Comparison of ENCODE assay signal across 24 cellular contexts in the genomic region with DNA sequence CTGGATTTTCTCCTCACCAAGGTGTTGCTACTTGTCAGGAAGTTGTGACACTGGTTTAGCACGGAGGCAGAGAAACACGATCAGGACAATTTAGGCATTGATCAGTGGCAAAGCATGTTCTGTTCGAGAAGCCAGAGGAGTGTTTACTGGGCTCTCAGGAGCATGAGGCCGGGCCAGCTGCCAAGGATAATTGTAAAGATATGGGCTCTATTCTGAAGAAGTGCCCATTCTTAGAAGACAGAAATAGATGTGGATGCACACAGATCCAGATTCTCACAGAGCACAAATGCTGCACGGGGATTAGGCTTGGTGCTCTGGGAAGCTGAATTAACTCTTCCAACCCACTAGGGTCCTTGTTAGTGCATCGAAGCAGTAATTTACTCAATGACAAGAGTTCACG. TPM values are rescaled to one million over a fixed set of nuclear protein-coding genes. Genes with fewer than 3 reads are reported as not detected.
DNase-seq lines count a peak whose midpoint lies in the region; ATAC-seq and TF ChIP-seq lines count a peak whose summit lies in the region.
"Had no signal": no experiment of that assay in that cellular context is flagged by ENCODE, and none has a peak within 500 bp of the region (broad histone marks: within the 10 kb centered on the region; RNA-seq: fewer than 3 reads in every experiment).

No MANE protein-coding gene starts in this region.

- peaks cover 5 to 10% (median 7%) of the 10 kb centered on the region in 3 donors for H3K9me3 Mint-ChIP-seq in T-cell

- H3K9me2 ChIP-seq in GM23248 (ENCODE audit: insufficient read depth) = 0 out of 2 replicates have a peak, but pooled peaks cover 5% of the 10 kb centered on the region

- H3K36me3 ChIP-seq in right lobe of liver (no peaks in the 10 kb centered on the region), GM23248 (ENCODE audit: low read depth) (no peaks in the 10 kb centered on the region)
- H3K36me3 ChIP-seq: adrenal gland, thoracic aorta had no signal

- in situ Hi-C loops in GM23248 (cut with MboI) = no loop called here

- no peaks in the 10 kb centered on the region for H3F3A ChIP-seq in GM23248 (ENCODE audit: insufficient read depth)

- H3K9me3 ChIP-seq in right lobe of liver (no peaks in the 10 kb centered on the region), GM23248 (ENCODE audit: low read depth) (no peaks in the 10 kb centered on the region)
- H3K9me3 ChIP-seq: adrenal gland, thoracic aorta had no signal

- H3K4me1 Mint-ChIP-seq in T-cell = peaks cover 0 to 7% (median 5%) of the 10 kb centered on the region in 3 donors
- H3K4me1 Mint-ChIP-seq: mesothelial cell of epicardium had no signal

- no peak overlapping the region for H3K4me3 Mint-ChIP-seq in T-cell
- H3K4me3 Mint-ChIP-seq: CD14-positive monocyte; mesothelial cell of epicardium; natural killer cell treated with Interleukin-12 subunit alpha and Interleukin-12 subunit beta and Interleukin-15 and Interleukin-18, amount 100 ng/mL, for 72 hours; stimulated activated naive B cell treated with anti-CD40 and anti-IgM and Interleukin-4, amounts not matched to agents 10 μg/mL and 1 μg/mL and 100 μg/mL, for 72 hours had no signal

- no peak overlapping the region for H3K4me2 ChIP-seq in GM23248 (ENCODE audit: unreplicated experiment)

- TF ChIP-seq CTCF in right lobe of liver (IDR thresholded peaks at IDR 0.05) = no peak

- H3K27me3 ChIP-seq in right lobe of liver (no peaks in the 10 kb centered on the region), GM23248 (replicated peaks; ENCODE audit: insufficient read depth) (no peaks in the 10 kb centered on the region)
- H3K27me3 ChIP-seq: adrenal gland had no signal

- H3K9ac ChIP-seq in GM23248 = no peak overlapping the region
- H3K9ac ChIP-seq: parathyroid adenoma had no signal

- no peak overlapping the region for H2AFZ ChIP-seq in GM23248
- H2AFZ ChIP-seq: parathyroid adenoma had no signal

- intact Hi-C loops in Right ventricle myocardium superior (cut with DNase I) = no loop called here
- intact Hi-C loops in cardiac septum (cut with DNase I) = no loop called here
- intact Hi-C loops in right lobe of liver (cut with DNase I) = no loop called here

- no peaks in the 10 kb centered on the region for H3K27me3 Mint-ChIP-seq in T-cell
- H3K27me3 Mint-ChIP-seq: stimulated activated naive B cell treated with anti-CD40 and anti-IgM and Interleukin-4, amounts not matched to agents 10 μg/mL and 1 μg/mL and 100 μg/mL, for 72 hours had no signal

- no peak for DNase-seq in Right ventricle myocardium superior
- DNase-seq in cardiac septum (ENCODE audit: low spot score) = no peak
- DNase-seq in NCI-H2227 (lab: John Stamatoyannopoulos, UW; ENCODE audit: unreplicated experiment) = peak; percentile 13
- DNase-seq in fibroblast of peridontal ligament (ENCODE audit: extremely low read depth) = peak; percentile 51
- DNase-seq in T-cell = no peak
- DNase-seq in right lobe of liver = no peak
- DNase-seq in GM23248 = no peak
- no peak for DNase-seq in hippocampal formation (lab: John Stamatoyannopoulos, UW)
- DNase-seq: ACHN; activated CD4-positive, alpha-beta T cell treated with anti-CD3 and anti-CD28 coated beads, Interleukin-2, amount 50 U/mL, for 1 hour; activated CD8-positive, alpha-beta memory T cell treated with anti-CD3 and anti-CD28 coated beads, Interleukin-2, amount 50 U/mL, for 48 hours; activated effector memory CD4-positive, alpha-beta T cell treated with Interleukin-2 at 50 U/mL for 16 hours; adrenal gland; GOT3; NCI-H748 treated with DMSO at 0.1 percent for 48 hours; SHP77 treated with DMSO at 0.1 percent for 48 hours; stimulated activated CD4-positive, alpha-beta T cell treated with anti-CD3 and anti-CD28 coated beads, Interleukin-1b, Interleukin-23, amount 100 ng/mL, for 48 hours; stimulated activated naive B cell treated with anti-CD40 and anti-IgM and Interleukin-4, amounts not matched to agents 10 μg/mL and 1 μg/mL and 100 μg/mL, for 72 hours had no signal

- H3K27ac Mint-ChIP-seq in T-cell = no peak overlapping the region
- H3K27ac Mint-ChIP-seq: mesothelial cell of epicardium; natural killer cell treated with Interleukin-12 subunit alpha and Interleukin-12 subunit beta and Interleukin-15 and Interleukin-18, amount 100 ng/mL, for 72 hours had no signal

- CTCF ChIA-PET in T-cell (lab: Charles Lee) = no interaction called here

- peaks cover 30% of the 10 kb centered on the region for H3K36me3 Mint-ChIP-seq in T-cell
- H3K36me3 Mint-ChIP-seq: mesothelial cell of epicardium; natural killer cell treated with Interleukin-12 subunit alpha and Interleukin-12 subunit beta and Interleukin-15 and Interleukin-18, amount 100 ng/mL, for 72 hours had no signal

- no peak overlapping the region for H3K4me3 ChIP-seq in right lobe of liver
- no peak overlapping the region for H3K4me3 ChIP-seq in GM23248
- H3K4me3 ChIP-seq: adrenal gland, thoracic aorta had no signal

- TF ChIP-seq POLR2A in right lobe of liver (IDR thresholded peaks at IDR 0.05) = no peak

- POLR2A ChIA-PET in T-cell (lab: Charles Lee) = no interaction called here

- WGBS in right lobe of liver (ENCODE audit: insufficient coverage, low coverage, low lambda C conversion rate, missing lambda C conversion rate) = 69% methylated on average over 5 of the region's 7 CpGs
- WGBS in GM23248 (ENCODE audit: low coverage in 1 of 2, low lambda C conversion rate in 2 of 2, missing lambda C conversion rate in 2 of 2), 2 experiments = 23 to 24% methylated on average over 7 of the region's 7 CpGs

- H4K20me1 ChIP-seq in GM23248 (ENCODE audit: insufficient read depth) = no peaks in the 10 kb centered on the region

- ATAC-seq in Right ventricle myocardium superior (ENCODE audit: poor library complexity) (peak; percentile 86), T-cell (replicated peaks in 1 of 4) (no peak), right lobe of liver (no peak)
- ATAC-seq: natural killer cell treated with Interleukin-12 subunit alpha and Interleukin-12 subunit beta and Interleukin-15 and Interleukin-18, amount 100 ng/mL, for 72 hours; stimulated activated naive B cell treated with anti-CD40 and anti-IgM and Interleukin-4, amounts not matched to agents 10 μg/mL and 1 μg/mL and 100 μg/mL, for 72 hours had no signal

- H3K27ac ChIP-seq in right lobe of liver = no peak overlapping the region
- no peak overlapping the region for H3K27ac ChIP-seq in GM23248
- H3K27ac ChIP-seq: adrenal gland, epithelial cell of prostate, parathyroid adenoma, thoracic aorta had no signal

- no peaks in the 10 kb centered on the region for H3K4me1 ChIP-seq in right lobe of liver
- H3K4me1 ChIP-seq in GM23248 (ENCODE audit: insufficient read depth) = no peaks in the 10 kb centered on the region
- H3K4me1 ChIP-seq: adrenal gland, parathyroid adenoma had no signal

- H3K79me2 ChIP-seq in GM23248 (ENCODE audit: insufficient read depth) = no peaks in the 10 kb centered on the region
- H3K79me2 ChIP-seq: parathyroid adenoma had no signal

RNA-seq across cellular contexts. Expression of a gene that starts 16.2 kb away (rescaled TPM):
- total RNA-seq in Right ventricle myocardium superior (7.6 TPM), cardiac septum (6.7 TPM), T-cell (10 to 100 TPM in 4 of 5 donors, 1 to 10 TPM in 1; 9.9 to 23.5 (median 11.5) TPM), right lobe of liver (1 to 10 TPM; 1.3 to 7.3 (median 6.4) TPM)
- 0.76 and 0.86 TPM in 2 replicates for total RNA-seq in GM23248 (2014; rRNA removed; shearing (Covaris generic))
- polyA plus RNA-seq in GM23248 (2016; fragmentation: Nextera tagmentation; extraction: Ambion mirVana) = 0.56 and 0.75 TPM in 2 replicates

Comparison
In these comparisons a context has a peak if more than half of its experiments do, and no peak if none do; other contexts are left out.
1. DNase-seq: peak in NCI-H2227 (single experiment) and fibroblast of peridontal ligament (single experiment); none in Right ventricle myocardium superior (single experiment), cardiac septum (single experiment), T-cell (0 of 34), right lobe of liver (0 of 3), GM23248 (single experiment) and hippocampal formation (0 of 2).